8 cellular contexts compared by ENCODE assay signal in the genomic region with DNA sequence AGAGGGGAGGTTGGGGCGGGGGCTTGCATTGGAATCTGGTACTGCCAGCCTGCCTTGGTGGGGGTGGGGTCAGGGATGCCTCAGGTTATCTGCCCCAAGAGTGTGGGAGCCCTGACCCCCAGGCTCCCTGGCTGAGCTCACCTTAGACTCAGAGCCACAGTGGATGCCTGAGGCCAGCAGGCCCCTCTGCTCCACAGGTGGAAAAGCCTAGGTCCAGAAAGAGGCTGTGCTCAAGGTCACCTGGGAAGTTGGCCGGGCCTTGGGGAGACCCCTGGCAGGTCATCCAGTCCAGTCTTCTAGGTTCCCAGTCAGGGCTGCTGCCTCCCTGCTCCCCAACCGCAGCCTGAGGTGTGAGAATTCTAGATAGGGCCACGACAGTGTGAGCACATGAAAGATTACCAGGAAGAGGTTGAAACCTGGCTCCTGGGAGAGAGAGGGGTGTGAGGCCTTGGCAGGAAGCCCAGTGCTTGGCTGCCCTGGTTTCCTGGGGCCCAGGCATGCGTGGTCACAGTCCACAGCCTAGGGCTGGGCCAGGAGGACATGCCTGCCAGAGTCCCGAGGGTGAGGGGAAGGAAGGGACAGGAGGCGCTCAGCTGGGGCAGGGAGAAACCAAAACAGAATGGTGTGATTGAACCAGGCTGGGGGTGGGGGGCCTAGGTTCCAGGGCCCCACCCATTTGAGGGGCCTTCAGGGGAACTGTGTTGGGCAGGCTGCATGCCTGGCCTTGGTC. TPM values are rescaled to one million over a fixed set of nuclear protein-coding genes. Genes with fewer than 3 reads are reported as not detected.
DNase-seq lines count a peak whose midpoint lies in the region; ATAC-seq, FAIRE-seq and TF ChIP-seq lines count a peak whose summit lies in the region.

No MANE protein-coding gene starts in this region.

- peaks cover 4% of the 10 kb centered on the region for H3K36me3 Mint-ChIP-seq in activated T-cell treated with anti-CD3 and anti-CD28 coated beads, Interleukin-2, amount 50 U/mL, for 24 hours (ENCODE audit: low read depth)

- no peak overlapping the region for H3K27ac Mint-ChIP-seq in activated T-cell treated with anti-CD3 and anti-CD28 coated beads, Interleukin-2, amount 50 U/mL, for 24 hours

- H3K4me1 ChIP-seq in body of pancreas: peaks cover 63% of the 10 kb centered on the region
- peaks cover 10 to 19% of the 10 kb centered on the region in 2 donors for H3K4me1 ChIP-seq in kidney (ENCODE audit: control insufficient read depth in 1 of 2, insufficient read depth in 1 of 2, low read depth in 1 of 2, low read length in 2 of 2)
- peaks cover 22 to 37% of the 10 kb centered on the region in 2 donors for H3K4me1 ChIP-seq in thyroid gland

- TF ChIP-seq CTCF in NB4 (IDR thresholded peaks at IDR 0.05; ENCODE audit: low read depth, low read length): no peak
- peak in 1 of 7 experiments; percentile 9 for TF ChIP-seq CTCF in body of pancreas (IDR thresholded peaks at IDR 0.05)
- TF ChIP-seq CTCF in kidney (IDR thresholded peaks at IDR 0.05; ENCODE audit: borderline replicate concordance, extremely low read depth, insufficient read depth): no peak
- TF ChIP-seq CTCF in thyroid gland (IDR thresholded peaks at IDR 0.05): no peak

- WGBS in body of pancreas, 2 donors: 7 to 16% methylated on average over 5 to 7 of the region's 7 CpGs
- 30% methylated on average over 5 to 7 of the region's 7 CpGs for WGBS in thyroid gland, 2 donors

- H3K4me3 Mint-ChIP-seq in activated T-cell treated with anti-CD3 and anti-CD28 coated beads, Interleukin-2, amount 50 U/mL, for 24 hours: no peak overlapping the region

- H3K36me3 ChIP-seq in body of pancreas (replicated peaks in 1 of 2; ENCODE audit: insufficient read depth in 1 of 2, low read depth in 2 of 2): no peaks in the 10 kb centered on the region
- H3K36me3 ChIP-seq in kidney (ENCODE audit: control insufficient read depth in 1 of 2, insufficient read depth in 2 of 2, low read length in 2 of 2): no peaks in the 10 kb centered on the region
- no peaks in the 10 kb centered on the region for H3K36me3 ChIP-seq in thyroid gland

- ATAC-seq in body of pancreas (peak; percentile 86), HG03139 (IDR thresholded peaks at IDR 0.05; ENCODE audit: unreplicated experiment) (no peak)

- no peak overlapping the region for H3K4me3 ChIP-seq in NB4 (ENCODE audit: low read depth, low read length)
- H3K4me3 ChIP-seq in body of pancreas: no peak overlapping the region
- H3K4me3 ChIP-seq in kidney (ENCODE audit: low read length in 2 of 2): no peak overlapping the region
- no peak overlapping the region for H3K4me3 ChIP-seq in thyroid gland (replicated peaks in 1 of 3)

- H3K27me3 ChIP-seq in body of pancreas (no peaks in the 10 kb centered on the region), thyroid gland (no peaks in the 10 kb centered on the region)

- no peaks in the 10 kb centered on the region for H3K9me3 Mint-ChIP-seq in activated T-cell treated with anti-CD3 and anti-CD28 coated beads, Interleukin-2, amount 50 U/mL, for 24 hours

- TF ChIP-seq POLR2A in NB4 (IDR thresholded peaks at IDR 0.05; ENCODE audit: extremely low read depth, insufficient read length) (no peak), body of pancreas (IDR thresholded peaks at IDR 0.05) (peak; percentile 36 to 73 (median 67)), thyroid gland (IDR thresholded peaks at IDR 0.05) (peak in 1 of 2 donors; percentile 54)

- H3K9me3 ChIP-seq in body of pancreas (no peaks in the 10 kb centered on the region), kidney (ENCODE audit: control insufficient read depth in 1 of 2, low read length in 2 of 2) (no peaks in the 10 kb centered on the region), thyroid gland (no peaks in the 10 kb centered on the region)

- H3K9ac ChIP-seq in kidney (ENCODE audit: low read length in 2 of 2): peak overlapping the region in 1 of 2 donors; percentile 12

- DNase-seq in DMS153 (lab: John Stamatoyannopoulos, UW): peak; percentile 57
- peak; percentile 41 for DNase-seq in NB4 (ENCODE audit: low read depth)
- peak; percentile 94 to 98 (median 96) for DNase-seq in body of pancreas
- peak; percentile 95 for DNase-seq in kidney
- DNase-seq in thyroid gland: peak; percentile 98 to 99
- DNase-seq in activated T-cell treated with anti-CD3 and anti-CD28 coated beads, Interleukin-2, amount 50 U/mL, for 24 hours: no peak
- no peak for DNase-seq in COLO829 (ENCODE audit: low spot score)

- H3K27ac ChIP-seq in body of pancreas (peak overlapping the region; percentile 80 to 94 (median 90)), kidney (ENCODE audit: low read depth in 2 of 2, low read length in 2 of 2) (peak overlapping the region; percentile 69 to 91), thyroid gland (peak overlapping the region; percentile 87 to 88 (median 88))

- intact Hi-C loops in body of pancreas (cut with DNase I): no loop called here
- intact Hi-C loops in kidney (cut with DNase I): no loop called here
- intact Hi-C loops in thyroid gland (cut with DNase I): no loop called here

- FAIRE-seq in kidney (lab: Jason Lieb, UNC): no peak

- H3K27me3 Mint-ChIP-seq in activated T-cell treated with anti-CD3 and anti-CD28 coated beads, Interleukin-2, amount 50 U/mL, for 24 hours: no peaks in the 10 kb centered on the region

- H3K4me1 Mint-ChIP-seq in activated T-cell treated with anti-CD3 and anti-CD28 coated beads, Interleukin-2, amount 50 U/mL, for 24 hours (ENCODE audit: low read depth): peaks cover 24% of the 10 kb centered on the region

RNA-seq across cellular contexts. Expression of a gene that starts 4.9 kb away (rescaled TPM):
- total RNA-seq in body of pancreas (10 to 100 TPM; 13.8 to 45.4 TPM), kidney (28.3 TPM), thyroid gland (10 to 100 TPM; 18.8 to 47.5 (median 30.8) TPM)
- 43.7 TPM for polyA plus RNA-seq in kidney (ENCODE audit: insufficient read depth, low read depth, low replicate concordance)

Comparison
In these comparisons a context has a peak if more than half of its experiments do, and no peak if none do; other contexts are left out.
1. DNase-seq: peak in DMS153 (single experiment), NB4 (single experiment), body of pancreas (4 of 4), kidney (single experiment) and thyroid gland (2 of 2); none in activated T-cell treated with anti-CD3 and anti-CD28 coated beads, Interleukin-2, amount 50 U/mL, for 24 hours (single experiment) and COLO829 (single experiment).
2. Peak in every context shown above with its lines, with median percentiles within 50 percentile points of each other: H3K27ac ChIP-seq.